Comparison of ENCODE assay signal across 30 cellular contexts in genomic region chr11:71365626-71366025, GRCh38.
"Had no signal": no experiment of that assay in that cellular context is flagged by ENCODE, and none has a peak within 500 bp of the region (broad histone marks: within the 10 kb centered on the region; RNA-seq: fewer than 3 reads in every experiment).

No MANE protein-coding gene starts in this region.

- H3K27ac ChIP-seq: adrenal gland, ascending aorta, body of pancreas, brain microvascular endothelial cell, breast epithelium, cardiac muscle cell had no signal

- DNase-seq: activated effector memory CD4-positive, alpha-beta T cell treated with anti-CD3 and anti-CD28 coated beads, Interleukin-2, amount 50 U/mL, for 16 hours; activated effector memory CD4-positive, alpha-beta T cell treated with Interleukin-2 at 50 U/mL for 16 hours; activated gamma-delta T cell; activated gamma-delta T cell treated with Interleukin-2 at 50 U/mL for 16 hours; activated naive CD4-positive, alpha-beta T cell; activated naive CD4-positive, alpha-beta T cell treated with anti-CD3 and anti-CD28 coated beads for 36 hours; activated naive CD4-positive, alpha-beta T cell treated with anti-CD3 and anti-CD28 coated beads, Interleukin-2, amount 10 ng/mL, durations not matched to agents 7 days and 5 days; activated naive CD4-positive, alpha-beta T cell treated with anti-CD3 and anti-CD28 coated beads, Interleukin-2, amount 50 U/mL, for 16 hours; activated naive CD4-positive, alpha-beta T cell treated with Interleukin-2 at 50 U/mL for 16 hours; activated naive CD8-positive, alpha-beta T cell treated with anti-CD3 and anti-CD28 coated beads for 36 hours; activated naive CD8-positive, alpha-beta T cell treated with anti-CD3 and anti-CD28 coated beads, Interleukin-2, amount 10 ng/mL, durations not matched to agents 7 days and 5 days; activated naive CD8-positive, alpha-beta T cell treated with anti-CD3 and anti-CD28 coated beads, Interleukin-2, amount 50 U/mL, for 24 hours; activated T-cell treated with anti-CD3 and anti-CD28 coated beads, Interleukin-2, amount 50 U/mL, for 1 hour; activated T-cell treated with anti-CD3 and anti-CD28 coated beads, Interleukin-2, amount 50 U/mL, for 24 hours; activated T-cell treated with anti-CD3 and anti-CD28 coated beads, Interleukin-2, amount 50 U/mL, for 4 hours; activated T-cell treated with anti-CD3 and anti-CD28 coated beads, Interleukin-2, amount 50 U/mL, for 48 hours; activated T-cell treated with anti-CD3 and anti-CD28 coated beads, Interleukin-2, amount 50 U/mL, for 72 hours; adrenal gland; amniotic stem cell; amygdala; body of pancreas; brain microvascular endothelial cell; caudate nucleus; central memory CD4-positive, alpha-beta T cell; cerebellar nuclear complex had no signal

- ATAC-seq: activated naive CD4-positive, alpha-beta T cell treated with anti-CD3 and anti-CD28 coated beads, Interleukin-2, amount 50 U/mL, for 72 hours; activated naive CD8-positive, alpha-beta T cell treated with anti-CD3 and anti-CD28 coated beads, Interleukin-2, amount 50 U/mL, for 24 hours; activated T-cell treated with anti-CD3 and anti-CD28 coated beads, Interleukin-2, amount 50 U/mL, for 4 hours; activated T-cell treated with anti-CD3 and anti-CD28 coated beads, Interleukin-2, amount 50 U/mL, for 72 hours; activated T-helper 17 cell treated with anti-CD3 and anti-CD28 coated beads, Interleukin-2, amount 50 U/mL, for 72 hours; body of pancreas had no signal
